Comparison of ENCODE assay signal across 8 cellular contexts in genomic region chr15:34986326-34987181, GRCh38. TPM values are rescaled to one million over a fixed set of nuclear protein-coding genes. Genes with fewer than 3 reads are reported as not detected.
DNase-seq lines count a peak whose midpoint lies in the region; ATAC-seq, FAIRE-seq and TF ChIP-seq lines count a peak whose summit lies in the region.

No MANE protein-coding gene starts in this region.

- POLR2A ChIA-PET in Panc1 (lab: Charles Lee): interaction anchor here (0.6 to 1.0 kb wide), 2 partner anchors 17 to 275 kb away, joined by 3 read pairs; partner anchors contain the start of gene AQR

- peaks cover 22% of the 10 kb centered on the region for H3K4me1 ChIP-seq in Panc1 (ENCODE audit: control insufficient read depth, insufficient read depth, low read length)

- FAIRE-seq in G401.6 (lab: Jason Lieb, UNC) (peak; percentile 3), frontal cortex (lab: Jason Lieb, UNC) (no peak)

- no peak for DNase-seq in Panc1 (ENCODE audit: low read depth, low spot score)
- peak; percentile 12 for DNase-seq in pons (ENCODE audit: low spot score)
- DNase-seq in SKM-1 treated with dmso at 0.1 percent for 144 hours (lab: John Stamatoyannopoulos, UW; ENCODE audit: unreplicated experiment): no peak
- no peak for DNase-seq in frontal cortex (ENCODE audit: low spot score in 2 of 2)
- DNase-seq in Kasumi-1 (lab: John Stamatoyannopoulos, UW): no peak

- peak overlapping the region; percentile 96 for H3K27ac ChIP-seq in Panc1 (ENCODE audit: low read length)

- intact Hi-C loops in Panc1 (cut with micrococcal nuclease; ENCODE audit: unreplicated experiment): no loop called here

- H3K27me3 ChIP-seq in Panc1 (ENCODE audit: control insufficient read depth, insufficient read depth, low read length): no peaks in the 10 kb centered on the region

- TSS peak; percentile 68 for BruUV-seq in Panc1 (replicated peaks; lab: Mats Ljungman, UMichigan)

- H3K36me3 ChIP-seq in Panc1 (ENCODE audit: control insufficient read depth, insufficient read depth, low read length): peaks cover 12% of the 10 kb centered on the region

- in situ Hi-C loops in Panc1 (cut with HindIII; ENCODE audit: low pct_unique_long_range_greater_than_20kb, low sequenced_read_pairs): no loop called here

- ATAC-seq in Panc1 (no peak), esophagus mucosa (peak; percentile 34), HG03457 (IDR thresholded peaks at IDR 0.05; ENCODE audit: unreplicated experiment) (no peak)

- CTCF ChIA-PET in Panc1 (lab: Charles Lee): no interaction called here

- TF ChIP-seq CTCF in Panc1 (IDR thresholded peaks at IDR 0.05): no peak

- H3K9me3 ChIP-seq in Panc1 (ENCODE audit: control insufficient read depth, insufficient read depth, low read depth, low read length): no peaks in the 10 kb centered on the region

- peak overlapping the region; percentile 89 to 99 for H3K4me3 ChIP-seq in Panc1 (ENCODE audit: low read depth in 2 of 2, low read length in 2 of 2)

RNA-seq across cellular contexts. Expression of gene ZNF770, which starts 1.5 kb away (rescaled TPM):
- total RNA-seq in Panc1 (2021; ENCODE audit: unreplicated experiment) (43.0 TPM), esophagus mucosa (114 TPM), frontal cortex (115 TPM)
- 7.6 TPM for polyA plus RNA-seq in Panc1 (2012; ENCODE audit: insufficient read length)

RNA-seq across cellular contexts. Expression of gene AQR, which starts 17.0 kb away (rescaled TPM):
- total RNA-seq in Panc1 (2021; ENCODE audit: unreplicated experiment) (41.4 TPM), esophagus mucosa (28.7 TPM), frontal cortex (39.1 TPM)
- polyA plus RNA-seq in Panc1 (2012; ENCODE audit: insufficient read length): 14.8 TPM
